13 cellular contexts compared by ENCODE assay signal in genomic region chr1:87236585-87236984, GRCh38.
"Had no signal": no experiment of that assay in that cellular context is flagged by ENCODE, and none has a peak within 500 bp of the region (broad histone marks: within the 10 kb centered on the region; RNA-seq: fewer than 3 reads in every experiment).

No MANE protein-coding gene starts in this region.

- H3K4me1 ChIP-seq: colonic mucosa, tibial artery, uterus had no signal

- H3K36me3 ChIP-seq: colonic mucosa, tibial artery, uterus had no signal

- H3K4me1 Mint-ChIP-seq: activated naive CD4-positive, alpha-beta T cell treated with anti-CD3 and anti-CD28 coated beads, Interleukin-2, amount 10 ng/mL, durations not matched to agents 7 days and 5 days; immature natural killer cell; naive B cell had no signal

- H3K27ac Mint-ChIP-seq: activated CD4-positive, alpha-beta memory T cell treated with anti-CD3 and anti-CD28 coated beads for 36 hours; activated naive CD4-positive, alpha-beta T cell treated with anti-CD3 and anti-CD28 coated beads, Interleukin-2, amount 10 ng/mL, durations not matched to agents 7 days and 5 days; activated T-helper 2 cell treated with anti-CD3 and anti-CD28 coated beads, Interferon-gamma antibody, Interleukin-2, Interleukin-4, amounts not matched to agents 10 μg/mL and 5 μg/mL and 100 μg/mL, durations not matched to agents 14 hours and 24 hours and 36 hours; immature natural killer cell; T-helper 2 cell treated with Interferon-gamma antibody and Interleukin-4, amounts not matched to agents 5 μg/mL and 100 μg/mL, for 36 hours had no signal

- H3K9me3 ChIP-seq: colonic mucosa, tibial artery, uterus had no signal

- H3K27me3 ChIP-seq: colonic mucosa, uterus had no signal

- H3K9me3 Mint-ChIP-seq: activated CD4-positive, alpha-beta memory T cell treated with anti-CD3 and anti-CD28 coated beads for 36 hours; activated naive CD4-positive, alpha-beta T cell treated with anti-CD3 and anti-CD28 coated beads, Interleukin-2, amount 10 ng/mL, durations not matched to agents 7 days and 5 days; activated T-helper 2 cell treated with anti-CD3 and anti-CD28 coated beads, Interferon-gamma antibody, Interleukin-2, Interleukin-4, amounts not matched to agents 10 μg/mL and 5 μg/mL and 100 μg/mL, durations not matched to agents 14 hours and 24 hours and 36 hours; immature natural killer cell; T-helper 2 cell treated with Interferon-gamma antibody and Interleukin-4, amounts not matched to agents 5 μg/mL and 100 μg/mL, for 36 hours had no signal

- H3K36me3 Mint-ChIP-seq: activated CD4-positive, alpha-beta memory T cell treated with anti-CD3 and anti-CD28 coated beads for 36 hours; activated naive CD4-positive, alpha-beta T cell treated with anti-CD3 and anti-CD28 coated beads, Interleukin-2, amount 10 ng/mL, durations not matched to agents 7 days and 5 days; immature natural killer cell; naive B cell had no signal

- H3K27me3 Mint-ChIP-seq: activated naive CD4-positive, alpha-beta T cell treated with anti-CD3 and anti-CD28 coated beads, Interleukin-2, amount 10 ng/mL, durations not matched to agents 7 days and 5 days had no signal

- H3K27ac ChIP-seq: colonic mucosa, skin epidermis, tibial artery, uterus had no signal

- ATAC-seq: left colon had no signal

- H3K4me3 ChIP-seq: colonic mucosa, lung, skin epidermis, tibial artery, uterus had no signal

- DNase-seq: activated CD4-positive, alpha-beta memory T cell treated with anti-CD3 and anti-CD28 coated beads for 36 hours; activated naive CD4-positive, alpha-beta T cell treated with anti-CD3 and anti-CD28 coated beads, Interleukin-2, amount 10 ng/mL, durations not matched to agents 7 days and 5 days; colonic mucosa; immature natural killer cell; left colon; naive B cell; tibial artery; uterus had no signal

- H3K4me3 Mint-ChIP-seq: activated CD4-positive, alpha-beta memory T cell treated with anti-CD3 and anti-CD28 coated beads for 36 hours; activated naive CD4-positive, alpha-beta T cell treated with anti-CD3 and anti-CD28 coated beads, Interleukin-2, amount 10 ng/mL, durations not matched to agents 7 days and 5 days; immature natural killer cell; naive B cell; T-helper 2 cell treated with Interferon-gamma antibody and Interleukin-4, amounts not matched to agents 5 μg/mL and 100 μg/mL, for 36 hours had no signal

- FAIRE-seq: endothelial cell of umbilical vein had no signal
